23 cellular contexts compared by ENCODE assay signal in genomic region chr16:80007216-80007615, GRCh38.
DNase-seq lines count a peak whose midpoint lies in the region; ATAC-seq and TF ChIP-seq lines count a peak whose summit lies in the region.
"Had no signal": no experiment of that assay in that cellular context is flagged by ENCODE, and none has a peak within 500 bp of the region (broad histone marks: within the 10 kb centered on the region; RNA-seq: fewer than 3 reads in every experiment).

No MANE protein-coding gene starts in this region.

- no TSS peak for BruUV-seq in Caco-2 (replicated peaks; lab: Mats Ljungman, UMichigan)

- H3K4me1 ChIP-seq in Caco-2 (peaks cover 23% of the 10 kb centered on the region), SJSA1 (replicated peaks) (peaks cover 25% of the 10 kb centered on the region)
- H3K4me1 ChIP-seq: BLaER1 had no signal

- POLR2A ChIA-PET in Caco-2 (lab: Charles Lee) = interaction anchor here (1.1 to 1.5 kb wide), 2 partner anchors 18 to 258 kb away, joined by 3 to 7 read pairs; no protein-coding TSS in a partner anchor

- H3K27ac ChIP-seq in SJSA1 = peak overlapping the region; percentile 53
- H3K27ac ChIP-seq in brain microvascular endothelial cell = no peak overlapping the region
- H3K27ac ChIP-seq: BLaER1 had no signal

- H3K4me3 ChIP-seq in Caco-2 (ENCODE audit: low read depth, low read length) (no peak overlapping the region), SJSA1 (no peak overlapping the region), brain microvascular endothelial cell (ENCODE audit: low read depth, low read length) (no peak overlapping the region)
- H3K4me3 ChIP-seq: BLaER1 had no signal

- H3K9me3 ChIP-seq in Caco-2 = no peaks in the 10 kb centered on the region
- H3K9me3 ChIP-seq in SJSA1 (replicated peaks) = no peaks in the 10 kb centered on the region

- no peaks in the 10 kb centered on the region for H3K36me3 ChIP-seq in Caco-2 (ENCODE audit: control insufficient read depth, insufficient read depth, low read length)
- no peaks in the 10 kb centered on the region for H3K36me3 ChIP-seq in SJSA1
- no peaks in the 10 kb centered on the region for H3K36me3 ChIP-seq in brain microvascular endothelial cell (replicated peaks)
- H3K36me3 ChIP-seq: BLaER1 had no signal

- no peak for ATAC-seq in Right ventricle myocardium superior (ENCODE audit: poor library complexity)
- ATAC-seq: HepG2, PC-3 had no signal

- H3K27me3 Mint-ChIP-seq in Caco-2 (ENCODE audit: insufficient read depth, unreplicated experiment) = no peaks in the 10 kb centered on the region
- peaks cover 8% of the 10 kb centered on the region for H3K27me3 Mint-ChIP-seq in nephron (ENCODE audit: low read depth)
- H3K27me3 Mint-ChIP-seq: CD4-positive, CD25-positive, alpha-beta regulatory T cell had no signal

- intact Hi-C loops in Caco-2 (cut with micrococcal nuclease; ENCODE audit: unreplicated experiment) (loop anchor here (1.0 to 5.0 kb wide), 5 partner anchors 17 to 250 kb away; no protein-coding TSS in a partner anchor), Right ventricle myocardium superior (cut with DNase I) (no loop called here)

- peaks cover 24% of the 10 kb centered on the region for H3K4me1 Mint-ChIP-seq in Caco-2 (ENCODE audit: low read depth, unreplicated experiment)
- peaks cover 15% of the 10 kb centered on the region for H3K4me1 Mint-ChIP-seq in nephron
- H3K4me1 Mint-ChIP-seq: CD4-positive, CD25-positive, alpha-beta regulatory T cell had no signal

- H3K27ac Mint-ChIP-seq in Caco-2 (ENCODE audit: unreplicated experiment) = peak overlapping the region; percentile 81
- peak overlapping the region in 2 of 3 experiments; percentile 55 to 70 for H3K27ac Mint-ChIP-seq in nephron

- DNase-seq in Caco-2 (peak in 1 of 2 experiments; percentile 66), SJSA1 (ENCODE audit: low read depth in 1 of 2, low spot score in 2 of 2) (no peak), cerebellum (ENCODE audit: low spot score) (peak; percentile 45), NOMO-1 treated with dmso at 0.1 percent for 144 hours (lab: John Stamatoyannopoulos, UW; ENCODE audit: unreplicated experiment) (no peak), HK-2 (ENCODE audit: unreplicated experiment) (no peak), Right ventricle myocardium superior (no peak), brain microvascular endothelial cell (no peak)
- DNase-seq: CD4-positive, CD25-positive, alpha-beta regulatory T cell; COR-L47; GDM1; Karpas-422; MV-4-11; NCI-H1105; NCI-H1436 treated with DMSO at 0.1 percent for 48 hours; NCI-H187 treated with DMSO at 0.1 percent for 48 hours; NCI-H2171 treated with DMSO at 0.1 percent for 48 hours; NCI-H345; NCI-H510A treated with DMSO at 0.1 percent for 48 hours; NCI-H748 treated with DMSO at 0.1 percent for 48 hours; PC-3 had no signal

- H3K27me3 ChIP-seq in Caco-2 (replicated peaks; ENCODE audit: control insufficient read depth, insufficient read depth, low read length) = no peaks in the 10 kb centered on the region
- no peaks in the 10 kb centered on the region for H3K27me3 ChIP-seq in SJSA1 (replicated peaks)
- H3K27me3 ChIP-seq in brain microvascular endothelial cell (replicated peaks) = no peaks in the 10 kb centered on the region
- H3K27me3 ChIP-seq: BLaER1 had no signal

- H3K36me3 Mint-ChIP-seq in Caco-2 (ENCODE audit: insufficient read depth, unreplicated experiment) (no peaks in the 10 kb centered on the region), nephron (ENCODE audit: low read depth) (no peaks in the 10 kb centered on the region)
- H3K36me3 Mint-ChIP-seq: CD4-positive, CD25-positive, alpha-beta regulatory T cell had no signal

- in situ Hi-C loops in brain microvascular endothelial cell (cut with HindIII; ENCODE audit: low pct_ligation_motif_present, low sequenced_read_pairs) = no loop called here

- CTCF ChIA-PET in Caco-2 (lab: Charles Lee) = interaction anchor here (0.8 to 1.3 kb wide), 4 partner anchors 14 to 405 kb away, joined by 3 to 8 read pairs (median 5); no protein-coding TSS in a partner anchor

- H3K9me3 Mint-ChIP-seq in Caco-2 (ENCODE audit: unreplicated experiment) (peaks cover 34% of the 10 kb centered on the region), nephron (peaks cover 4% of the 10 kb centered on the region)

- H3K4me3 Mint-ChIP-seq in Caco-2 (ENCODE audit: unreplicated experiment) (peak overlapping the region; percentile 34), nephron (no peak overlapping the region)
- H3K4me3 Mint-ChIP-seq: CD4-positive, CD25-positive, alpha-beta regulatory T cell had no signal

- no peak for TF ChIP-seq CTCF in Caco-2 (IDR thresholded peaks at IDR 0.05; ENCODE audit: insufficient read depth in 1 of 2, low read depth in 1 of 2, low read length in 1 of 2, severe bottlenecking in 1 of 2, unreplicated experiment in 1 of 2)
- TF ChIP-seq CTCF in nephron (IDR thresholded peaks at IDR 0.05; ENCODE audit: unreplicated experiment in 3 of 3) = no peak
- no peak for TF ChIP-seq CTCF in brain microvascular endothelial cell (IDR thresholded peaks at IDR 0.05; ENCODE audit: low read depth, low read length, missing control alignments)
